In genomic region chr16:57185446-57185944, GRCh38 we compare ENCODE assay signal across 8 cellular contexts. TPM values are rescaled to one million over a fixed set of nuclear protein-coding genes. Genes with fewer than 3 reads are reported as not detected.
DNase-seq lines count a peak whose midpoint lies in the region; ATAC-seq, FAIRE-seq and TF ChIP-seq lines count a peak whose summit lies in the region.

No MANE protein-coding gene starts in this region.

- no peaks in the 10 kb centered on the region for H4K20me1 ChIP-seq in HCT116 (ENCODE audit: insufficient read depth)
- H4K20me1 ChIP-seq in MM.1S (ENCODE audit: insufficient read depth, low read length), result no peaks in the 10 kb centered on the region
- no peaks in the 10 kb centered on the region for H4K20me1 ChIP-seq in K562 (replicated peaks; ENCODE audit: control insufficient read depth, insufficient read depth, low read length)

- BruUV-seq in HCT116 (replicated peaks; lab: Mats Ljungman, UMichigan), result TSS peak; percentile 84
- TSS peak; percentile 77 for BruUV-seq in K562 (replicated peaks; lab: Mats Ljungman, UMichigan)

- peak overlapping the region; percentile 82 for H3K4me2 ChIP-seq in HCT116 (ENCODE audit: low read length)
- peak overlapping the region; percentile 78 for H3K4me2 ChIP-seq in MM.1S (ENCODE audit: low read depth, low read length)
- peak overlapping the region; percentile 84 for H3K4me2 ChIP-seq in K562 (ENCODE audit: insufficient read depth, low read length)

- peaks cover 89% of the 10 kb centered on the region for H3K79me2 ChIP-seq in HCT116 (ENCODE audit: insufficient read depth, low read length)
- H3K79me2 ChIP-seq in MM.1S (ENCODE audit: low read length), result peaks cover 95% of the 10 kb centered on the region
- peaks cover 94% of the 10 kb centered on the region for H3K79me2 ChIP-seq in K562 (ENCODE audit: control insufficient read depth, insufficient read depth, low read length)

- TF ChIP-seq RAD21 in HCT116 (IDR thresholded peaks at IDR 0.05; ENCODE audit: low read depth) (no peak), K562 (CRISPR knock-in tag; conservative IDR thresholded peaks at IDR 0.05 in 1 of 2, IDR thresholded peaks at IDR 0.05 in 1 of 2) (no peak)

- TF ChIP-seq POLR2A in HCT116 (IDR thresholded peaks at IDR 0.05; ENCODE audit: borderline replicate concordance, extremely low read depth, insufficient read depth, insufficient read length), result no peak
- no peak for TF ChIP-seq POLR2A in K562 (conservative IDR thresholded peaks at IDR 0.05)
- no peak for TF ChIP-seq POLR2A in gastrocnemius medialis (IDR thresholded peaks at IDR 0.05)

- no peak for TF ChIP-seq CTCF in 22Rv1 (IDR thresholded peaks at IDR 0.05)
- TF ChIP-seq CTCF in HCT116 (IDR thresholded peaks at IDR 0.05 in 2 of 3, conservative IDR thresholded peaks at IDR 0.05 in 1 of 3; ENCODE audit: borderline replicate concordance in 1 of 3, insufficient read depth in 1 of 3, low read depth in 2 of 3, low read length in 2 of 3), result no peak
- no peak for TF ChIP-seq CTCF in MM.1S (IDR thresholded peaks at IDR 0.05; ENCODE audit: low read length)
- TF ChIP-seq CTCF in K562 (IDR thresholded peaks at IDR 0.05 in 2 of 3, conservative IDR thresholded peaks at IDR 0.05 in 1 of 3; ENCODE audit: insufficient read depth in 2 of 3, low read depth in 1 of 3, low read length in 3 of 3), result no peak
- TF ChIP-seq CTCF in gastrocnemius medialis (IDR thresholded peaks at IDR 0.05 in 4 of 5, conservative IDR thresholded peaks at IDR 0.05 in 1 of 5), result no peak

- peaks cover 11% of the 10 kb centered on the region for H3F3A ChIP-seq in MM.1S (ENCODE audit: insufficient read depth, low read length)

- intact Hi-C loops in HCT116 (cut with micrococcal nuclease) (loop anchor here (10.0 kb wide), 1 partner anchor 109 kb away; no protein-coding TSS in a partner anchor), K562 (cut with micrococcal nuclease) (no loop called here), gastrocnemius medialis (cut with DNase I; ENCODE audit: low total_unique reads) (loop anchor here (10.0 kb wide), 1 partner anchor 549 kb away; the partner anchor contains the start of gene KATNB1)

- peak overlapping the region; percentile 93 to 96 for H3K4me3 ChIP-seq in HCT116 (replicated peaks in 1 of 2; ENCODE audit: low read depth in 1 of 2, low read length in 2 of 2)
- H3K4me3 ChIP-seq in MM.1S (ENCODE audit: low read length), result peak overlapping the region; percentile 90
- H3K4me3 ChIP-seq in K562, result peak overlapping the region; percentile 94
- H3K4me3 ChIP-seq in iPS-11a (ENCODE audit: low read depth, low read length), result peak overlapping the region; percentile 95
- H3K4me3 ChIP-seq in gastrocnemius medialis, result peak overlapping the region; percentile 73 to 94 (median 92)

- H3K9me3 ChIP-seq in HCT116 (ENCODE audit: control insufficient read depth in 1 of 2, insufficient read depth in 1 of 2, low read depth in 1 of 2, low read length in 2 of 2) (no peaks in the 10 kb centered on the region), MM.1S (replicated peaks; ENCODE audit: insufficient read depth, low read length) (no peaks in the 10 kb centered on the region), K562 (replicated peaks; ENCODE audit: control insufficient read depth, insufficient read depth, low read depth, low read length) (no peaks in the 10 kb centered on the region), gastrocnemius medialis (no peaks in the 10 kb centered on the region)

- H3K27ac ChIP-seq in 22Rv1 (peak overlapping the region; percentile 87), HCT116 (ENCODE audit: low read depth, low read length) (peak overlapping the region; percentile 85), MM.1S (ENCODE audit: low read length) (peak overlapping the region; percentile 67; the same call in 1 of the 2 replicates), K562 (ENCODE audit: extremely low read depth, low read depth, low read length) (peak overlapping the region; percentile 93), gastrocnemius medialis (peak overlapping the region; percentile 92 to 96 (median 94))

- ATAC-seq in HCT116, result peak; percentile 38
- ATAC-seq in K562, result peak; percentile 41
- peak; percentile 41 for ATAC-seq in gastrocnemius medialis

- RAD21 ChIA-PET in HCT116 (lab: Charles Lee; ENCODE audit: low non-redundant PET in 1 of 2, low total read pairs in 2 of 2, uncharacterized antibody in 2 of 2, unreplicated experiment in 2 of 2), result interaction anchor here in 1 of 2 experiments (0.9 kb wide), 1 partner anchor 114 kb away, joined by 3 read pairs; no protein-coding TSS in a partner anchor

- H3K4me1 ChIP-seq in HCT116 (ENCODE audit: control insufficient read depth in 1 of 2, insufficient read depth in 2 of 2, low read length in 2 of 2) (peaks cover 9 to 21% of the 10 kb centered on the region in 2 experiments), MM.1S (ENCODE audit: low read length) (peaks cover 7% of the 10 kb centered on the region), K562 (replicated peaks in 1 of 2; ENCODE audit: control insufficient read depth in 2 of 2, insufficient read depth in 2 of 2, low read length in 2 of 2) (peaks cover 6 to 9% of the 10 kb centered on the region in 2 experiments), gastrocnemius medialis (peaks cover 29 to 33% of the 10 kb centered on the region in 2 donors)

- H2AFZ ChIP-seq in HCT116 (ENCODE audit: low read depth, low read length, poor library complexity, severe bottlenecking), result no peak overlapping the region
- H2AFZ ChIP-seq in MM.1S (ENCODE audit: low read length), result peak overlapping the region; percentile 75
- H2AFZ ChIP-seq in K562 (ENCODE audit: low read depth, low read length), result peak overlapping the region; percentile 83

- no peaks in the 10 kb centered on the region for H3K36me3 ChIP-seq in HCT116 (ENCODE audit: control insufficient read depth in 1 of 2, insufficient read depth in 2 of 2, low read length in 2 of 2)
- no peaks in the 10 kb centered on the region for H3K36me3 ChIP-seq in MM.1S (replicated peaks; ENCODE audit: insufficient read depth, low read length)
- H3K36me3 ChIP-seq in K562 (ENCODE audit: control insufficient read depth, insufficient read depth, low read length), result peaks cover 7% of the 10 kb centered on the region; the same call in 1 of the 3 replicates
- no peaks in the 10 kb centered on the region for H3K36me3 ChIP-seq in gastrocnemius medialis

- H3K9ac ChIP-seq in HCT116 (ENCODE audit: low read length), result peak overlapping the region; percentile 95
- H3K9ac ChIP-seq in MM.1S (ENCODE audit: low read length), result peak overlapping the region; percentile 89
- H3K9ac ChIP-seq in K562 (ENCODE audit: insufficient read depth in 1 of 2, low read depth in 2 of 2, low read length in 2 of 2), result peak overlapping the region; percentile 91 to 97

- WGBS in K562 (ENCODE audit: insufficient coverage, low coverage, missing lambda C conversion rate), result 1% methylated on average over 37 of the region's 37 CpGs

- CTCF ChIA-PET in HCT116 (lab: Charles Lee) (interaction anchor here (0.6 to 1.4 kb wide), 2 partner anchors 12 to 93 kb away, joined by 3 read pairs; partner anchors contain the start of gene CPNE2), K562 (lab: Yijun Ruan, JAX; ENCODE audit: low intra/inter-chr PET ratio) (interaction anchor here (0.6 kb wide), 1 partner anchor 25 kb away, joined by 3 read pairs; no protein-coding TSS in a partner anchor)

- H3K9me2 ChIP-seq in HCT116 (ENCODE audit: insufficient read depth), result no peaks in the 10 kb centered on the region
- H3K9me2 ChIP-seq in MM.1S (replicated peaks; ENCODE audit: insufficient read depth, low read length), result no peaks in the 10 kb centered on the region

- no peak for FAIRE-seq in K562 (lab: Jason Lieb, UNC)

- TF ChIP-seq EP300 in K562 (IDR thresholded peaks at IDR 0.05; ENCODE audit: low read length), result no peak

- in situ Hi-C loops in K562 (cut with MboI), result no loop called here
- in situ Hi-C loops in gastrocnemius medialis (cut with MboI; ENCODE audit: low sequenced_read_pairs in 4 of 4), result no loop called here

- no peaks in the 10 kb centered on the region for H3K9me1 ChIP-seq in K562 (ENCODE audit: control insufficient read depth, insufficient read depth, low read length)

- POLR2A ChIA-PET in HCT116 (lab: Charles Lee) (interaction anchor here (0.8 to 0.9 kb wide), 2 partner anchors 9 to 11 kb away, joined by 3 read pairs; no protein-coding TSS in a partner anchor), K562 (lab: Yijun Ruan, JAX) (interaction anchor here (0.6 to 1.2 kb wide), 14 partner anchors 8 to 1273 kb away, joined by 3 to 8 read pairs (median 3); partner anchors contain the start of gene ARL2BP)

- H3K27me3 ChIP-seq in HCT116 (ENCODE audit: insufficient read depth, low read length) (no peaks in the 10 kb centered on the region), MM.1S (replicated peaks; ENCODE audit: insufficient read depth, low read length) (no peaks in the 10 kb centered on the region), K562 (ENCODE audit: control insufficient read depth in 2 of 2, insufficient read depth in 2 of 2, low read length in 2 of 2) (no peaks in the 10 kb centered on the region), gastrocnemius medialis (no peaks in the 10 kb centered on the region)

- DNase-seq in EH (ENCODE audit: low read depth), result peak; percentile 73
- no peak for DNase-seq in HCT116 (ENCODE audit: low read depth, low spot score)
- DNase-seq in MM.1S, result no peak
- peak in 3 of 4 experiments; percentile 40 to 55 (median 49) for DNase-seq in K562 (ENCODE audit: extremely low read depth in 1 of 4, low spot score in 3 of 4)
- DNase-seq in gastrocnemius medialis, result peak; percentile 8 to 50
- DNase-seq in NCI-H446 treated with DMSO at 0.1 percent for 48 hours (lab: John Stamatoyannopoulos, UW), result no peak

RNA-seq across cellular contexts. Expression of gene PSME3IP1, which starts 0.3 kb away (rescaled TPM):
- total RNA-seq in HCT116 (2021; ENCODE audit: unreplicated experiment) (88.5 TPM), K562 (2014; rRNA removed) (76.9 and 85.5 TPM in 2 replicates), K562 (2014; rRNA removed; fragmentation: Illumina TruSeq; extraction: Trizol) (143 and 167 TPM in 2 replicates), K562 (2015; rRNA removed; fragmentation: Illumina TruSeq; extraction: Trizol) (147 and 158 TPM in 2 replicates), K562 (2021) (104 and 106 TPM in 2 replicates), gastrocnemius medialis (10 to 100 TPM; 43.8 to 57.6 (median 53.4) TPM)
- 53.2 and 68.2 TPM in 2 replicates for polyA plus RNA-seq in HCT116 (2012)
- 53.9 and 134 TPM in 2 replicates for total RNA-seq in K562 (2011; cell fraction: chromatin; rRNA removed; ENCODE audit: low replicate concordance)
- 46.7 and 60.7 TPM in 2 replicates for total RNA-seq in K562 (2011; cell fraction: nucleolus; rRNA removed)
- total RNA-seq in K562 (2011; cell fraction: nucleoplasm; rRNA removed), result 71.6 and 104 TPM in 2 replicates
- polyA plus RNA-seq in K562 (2011; rRNA removed) (115 and 144 TPM in 2 replicates), K562 (2014; fragmentation: Illumina TruSeq; extraction: Trizol) (155 and 187 TPM in 2 replicates), K562 (2014; fragmentation: Nextera tagmentation; extraction: Ambion mirVana) (100 to 1,000 TPM in 1 of 2 experiments, 10 to 100 TPM in 1; 63.8 to 142 TPM), K562 (2014; rRNA removed) (146 and 152 TPM in 2 replicates)
- 132 and 144 TPM in 2 replicates for polyA plus RNA-seq in K562 (2011; cell fraction: cytosol; rRNA removed)
- polyA plus RNA-seq in K562 (2011; cell fraction: nucleus; rRNA removed), result 251 and 259 TPM in 2 replicates
- 88.6 and 121 TPM in 2 replicates for polyA plus RNA-seq in K562 (2012)
- polyA minus RNA-seq in K562 (2011; rRNA and poly(A)+ RNA removed), result 78.0 and 80.4 TPM in 2 replicates
- 45.1 and 48.8 TPM in 2 replicates for polyA minus RNA-seq in K562 (2011; cell fraction: cytosol; rRNA and poly(A)+ RNA removed)
- 40.8 and 66.0 TPM in 2 replicates for polyA minus RNA-seq in K562 (2011; cell fraction: nucleus; rRNA and poly(A)+ RNA removed)

RNA-seq across cellular contexts. Expression of gene RSPRY1, which starts 0.6 kb away (rescaled TPM):
- total RNA-seq in HCT116 (2021; ENCODE audit: unreplicated experiment) (24.9 TPM), K562 (2014; rRNA removed) (14.5 and 20.0 TPM in 2 replicates), K562 (2014; rRNA removed; fragmentation: Illumina TruSeq; extraction: Trizol) (25.5 and 26.3 TPM in 2 replicates), K562 (2015; rRNA removed; fragmentation: Illumina TruSeq; extraction: Trizol) (25.2 and 27.8 TPM in 2 replicates), K562 (2021) (20.8 and 22.7 TPM in 2 replicates), gastrocnemius medialis (10 to 100 TPM; 15.4 to 24.1 (median 20.7) TPM)
- 15.5 and 16.0 TPM in 2 replicates for polyA plus RNA-seq in HCT116 (2012)
- total RNA-seq in K562 (2011; cell fraction: chromatin; rRNA removed; ENCODE audit: low replicate concordance), result 60.1 and 86.3 TPM in 2 replicates
- 29.9 and 41.0 TPM in 2 replicates for total RNA-seq in K562 (2011; cell fraction: nucleolus; rRNA removed)
- total RNA-seq in K562 (2011; cell fraction: nucleoplasm; rRNA removed), result 44.0 and 48.0 TPM in 2 replicates
- polyA plus RNA-seq in K562 (2011; rRNA removed) (25.4 and 28.0 TPM in 2 replicates), K562 (2014; fragmentation: Illumina TruSeq; extraction: Trizol) (17.6 and 23.1 TPM in 2 replicates), K562 (2014; fragmentation: Nextera tagmentation; extraction: Ambion mirVana) (10 to 100 TPM; 10.2 to 13.4 TPM), K562 (2014; rRNA removed) (15.0 and 17.5 TPM in 2 replicates)
- polyA plus RNA-seq in K562 (2011; cell fraction: cytosol; rRNA removed), result 10.7 and 15.7 TPM in 2 replicates
- polyA plus RNA-seq in K562 (2011; cell fraction: nucleus; rRNA removed), result 21.4 and 28.5 TPM in 2 replicates
- 11.1 and 11.4 TPM in 2 replicates for polyA plus RNA-seq in K562 (2012)
- 61.4 and 62.4 TPM in 2 replicates for polyA minus RNA-seq in K562 (2011; rRNA and poly(A)+ RNA removed)
- polyA minus RNA-seq in K562 (2011; cell fraction: cytosol; rRNA and poly(A)+ RNA removed), result 31.9 and 34.4 TPM in 2 replicates
- 26.1 and 51.2 TPM in 2 replicates for polyA minus RNA-seq in K562 (2011; cell fraction: nucleus; rRNA and poly(A)+ RNA removed)

RNA-seq across cellular contexts. Expression of gene ARL2BP, which starts 59.6 kb away (rescaled TPM):
- total RNA-seq in HCT116 (2021; ENCODE audit: unreplicated experiment) (28.8 TPM), K562 (2014; rRNA removed) (24.5 and 28.0 TPM in 2 replicates), K562 (2014; rRNA removed; fragmentation: Illumina TruSeq; extraction: Trizol) (33.9 and 34.6 TPM in 2 replicates), K562 (2015; rRNA removed; fragmentation: Illumina TruSeq; extraction: Trizol) (33.2 and 36.7 TPM in 2 replicates), K562 (2021) (27.2 and 30.8 TPM in 2 replicates), gastrocnemius medialis (10 to 100 TPM; 25.5 to 52.6 (median 44.5) TPM)
- polyA plus RNA-seq in HCT116 (2012), result 17.8 and 19.7 TPM in 2 replicates
- 7.3 and 7.4 TPM in 2 replicates for total RNA-seq in K562 (2011; cell fraction: chromatin; rRNA removed; ENCODE audit: low replicate concordance)
- 6.1 and 6.7 TPM in 2 replicates for total RNA-seq in K562 (2011; cell fraction: nucleolus; rRNA removed)
- total RNA-seq in K562 (2011; cell fraction: nucleoplasm; rRNA removed), result 9.8 and 13.2 TPM in 2 replicates
- polyA plus RNA-seq in K562 (2011; rRNA removed) (41.8 and 49.8 TPM in 2 replicates), K562 (2014; fragmentation: Illumina TruSeq; extraction: Trizol) (33.1 and 38.3 TPM in 2 replicates), K562 (2014; fragmentation: Nextera tagmentation; extraction: Ambion mirVana) (10 to 100 TPM; 16.7 to 17.1 TPM), K562 (2014; rRNA removed) (20.3 and 23.1 TPM in 2 replicates)
- polyA plus RNA-seq in K562 (2011; cell fraction: cytosol; rRNA removed), result 32.7 and 45.1 TPM in 2 replicates
- 13.7 and 20.4 TPM in 2 replicates for polyA plus RNA-seq in K562 (2011; cell fraction: nucleus; rRNA removed)
- polyA plus RNA-seq in K562 (2012), result 29.7 and 37.4 TPM in 2 replicates
- 37.9 and 40.7 TPM in 2 replicates for polyA minus RNA-seq in K562 (2011; rRNA and poly(A)+ RNA removed)
- 19.5 and 24.3 TPM in 2 replicates for polyA minus RNA-seq in K562 (2011; cell fraction: cytosol; rRNA and poly(A)+ RNA removed)
- polyA minus RNA-seq in K562 (2011; cell fraction: nucleus; rRNA and poly(A)+ RNA removed), result 3.8 and 7.4 TPM in 2 replicates

Comparison
In these comparisons a context has a peak if more than half of its experiments do, and no peak if none do; other contexts are left out.
1. DNase-seq: peak in EH (single experiment), K562 (3 of 4) and gastrocnemius medialis (2 of 2); none in HCT116 (single experiment), MM.1S (single experiment) and NCI-H446 treated with DMSO at 0.1 percent for 48 hours (single experiment).
2. Peak in every context shown above with its lines, with median percentiles within 50 percentile points of each other: H3K27ac ChIP-seq, ATAC-seq, H3K4me2 ChIP-seq, H3K4me3 ChIP-seq and H3K9ac ChIP-seq.